In genomic region chr2:190582761-190583506, GRCh38 we compare ENCODE assay signal across 10 cellular contexts. TPM values are rescaled to one million over a fixed set of nuclear protein-coding genes. Genes with fewer than 3 reads are reported as not detected.
DNase-seq lines count a peak whose midpoint lies in the region; ATAC-seq and TF ChIP-seq lines count a peak whose summit lies in the region.
"Had no signal": no experiment of that assay in that cellular context is flagged by ENCODE, and none has a peak within 500 bp of the region (broad histone marks: within the 10 kb centered on the region; RNA-seq: fewer than 3 reads in every experiment).

No MANE protein-coding gene starts in this region.

- H3K36me3 ChIP-seq in mesenchymal stem cell (ENCODE audit: control insufficient read depth in 1 of 2, insufficient read depth in 2 of 2, low read depth in 1 of 2, low read length in 2 of 2): no peaks in the 10 kb centered on the region

- no peak overlapping the region for H3K23ac ChIP-seq in mesenchymal stem cell (ENCODE audit: low read length in 2 of 2)

- peaks cover 27% of the 10 kb centered on the region for H3K4me1 Mint-ChIP-seq in mesothelial cell of epicardium

- no peak overlapping the region for H3K27ac Mint-ChIP-seq in mesothelial cell of epicardium
- H3K27ac Mint-ChIP-seq: activated naive CD8-positive, alpha-beta T cell had no signal

- no peak overlapping the region for H3K9ac ChIP-seq in mesenchymal stem cell (ENCODE audit: low read length)

- no peak overlapping the region for H3K4me3 ChIP-seq in mesenchymal stem cell (ENCODE audit: insufficient read depth in 1 of 2, low read depth in 1 of 2, low read length in 2 of 2)

- H3K27ac ChIP-seq in mesenchymal stem cell (ENCODE audit: low read length, poor library complexity, severe bottlenecking): no peak overlapping the region

- H3K14ac ChIP-seq in mesenchymal stem cell (ENCODE audit: low read length in 2 of 2): no peak overlapping the region

- no peaks in the 10 kb centered on the region for H3K27me3 Mint-ChIP-seq in mesothelial cell of epicardium (ENCODE audit: low read depth)
- H3K27me3 Mint-ChIP-seq: activated naive CD8-positive, alpha-beta T cell had no signal

- no peaks in the 10 kb centered on the region for H3K9me3 ChIP-seq in mesenchymal stem cell (ENCODE audit: control insufficient read depth, low read length)

- no peak overlapping the region for H4K91ac ChIP-seq in mesenchymal stem cell (ENCODE audit: low read length)

- no peak overlapping the region for H2BK12ac ChIP-seq in mesenchymal stem cell (ENCODE audit: low read length in 2 of 2)

- H2AK5ac ChIP-seq in mesenchymal stem cell (ENCODE audit: low read length, severe bottlenecking): no peak overlapping the region

- peaks cover 1% of the 10 kb centered on the region for H3K4me1 ChIP-seq in mesenchymal stem cell (ENCODE audit: control insufficient read depth, insufficient read depth, low read depth, low read length)

- no peaks in the 10 kb centered on the region for H3K36me3 Mint-ChIP-seq in mesothelial cell of epicardium

- H3K27me3 ChIP-seq in mesenchymal stem cell (ENCODE audit: control insufficient read depth in 1 of 2, insufficient read depth in 1 of 2, low read length in 2 of 2): no peaks in the 10 kb centered on the region

- no peak for TF ChIP-seq CTCF in mesothelial cell of epicardium (IDR thresholded peaks at IDR 0.05; ENCODE audit: unreplicated experiment)

- H2BK5ac ChIP-seq in mesenchymal stem cell (ENCODE audit: low read depth, low read length, poor library complexity, severe bottlenecking): no peak overlapping the region

- 93% methylated on average over 5 of the region's 6 CpGs for WGBS in mesenchymal stem cell

- peak; percentile 31 for DNase-seq in mesenchymal stem cell
- DNase-seq in stimulated activated CD4-positive, alpha-beta T cell treated with anti-CD3 and anti-CD28 coated beads, Interleukin-2, amount 100 ng/mL, for 24 hours: no peak
- no peak for DNase-seq in mesothelial cell of epicardium (ENCODE audit: low spot score in 2 of 2, unreplicated experiment in 2 of 2)
- no peak for DNase-seq in GF-D8 (lab: John Stamatoyannopoulos, UW)
- no peak for DNase-seq in NOMO-1 treated with DMSO at 0.1 percent for 48 hours (lab: John Stamatoyannopoulos, UW; ENCODE audit: unreplicated experiment)
- DNase-seq: stimulated activated CD4-positive, alpha-beta T cell treated with anti-CD3 and anti-CD28 coated beads, Interleukin-1b, Interleukin-23, amount 100 ng/mL, for 48 hours had no signal

- no peak overlapping the region for H2BK15ac ChIP-seq in mesenchymal stem cell (ENCODE audit: low read depth, poor library complexity, severe bottlenecking)

- no peak overlapping the region for H4K8ac ChIP-seq in mesenchymal stem cell (ENCODE audit: low read length)

- peak; percentile 59 for ATAC-seq in GM18519 (IDR thresholded peaks at IDR 0.05; ENCODE audit: low FRiP score, unreplicated experiment)
- ATAC-seq in GM21529 (IDR thresholded peaks at IDR 0.05; ENCODE audit: unreplicated experiment): peak; percentile 67
- ATAC-seq in HG03378 (IDR thresholded peaks at IDR 0.05; ENCODE audit: unreplicated experiment): peak; percentile 74

- H2BK120ac ChIP-seq in mesenchymal stem cell (ENCODE audit: low read depth, low read length): no peak overlapping the region

- no peak overlapping the region for H2AFZ ChIP-seq in mesenchymal stem cell (ENCODE audit: low read depth, low read length)

- no peaks in the 10 kb centered on the region for H3K9me3 Mint-ChIP-seq in mesothelial cell of epicardium

- H3K18ac ChIP-seq in mesenchymal stem cell (ENCODE audit: low read depth in 1 of 2, low read length in 2 of 2): no peak overlapping the region

- H3K4me3 Mint-ChIP-seq in mesothelial cell of epicardium: no peak overlapping the region
- H3K4me3 Mint-ChIP-seq: activated naive CD8-positive, alpha-beta T cell had no signal

- no peaks in the 10 kb centered on the region for H3K79me1 ChIP-seq in mesenchymal stem cell (replicated peaks; ENCODE audit: low read length, poor library complexity, severe bottlenecking)

- H3K4me2 ChIP-seq in mesenchymal stem cell (ENCODE audit: low read length, poor library complexity, severe bottlenecking): no peak overlapping the region

- H3K4ac ChIP-seq in mesenchymal stem cell (ENCODE audit: low read depth in 1 of 2, low read length in 2 of 2): no peak overlapping the region

RNA-seq across cellular contexts. Expression of gene NEMP2, which starts 48.4 kb away (rescaled TPM):
- 1.2 TPM for polyA plus RNA-seq in mesenchymal stem cell (2013, experiment 1 of 2)
- polyA plus RNA-seq in mesenchymal stem cell (2013, experiment 2 of 2): 1.1 TPM
- 17.6 to 21.1 TPM (median 18.9 TPM) in 3 replicates for total RNA-seq in mesothelial cell of epicardium
